In the genomic region with DNA sequence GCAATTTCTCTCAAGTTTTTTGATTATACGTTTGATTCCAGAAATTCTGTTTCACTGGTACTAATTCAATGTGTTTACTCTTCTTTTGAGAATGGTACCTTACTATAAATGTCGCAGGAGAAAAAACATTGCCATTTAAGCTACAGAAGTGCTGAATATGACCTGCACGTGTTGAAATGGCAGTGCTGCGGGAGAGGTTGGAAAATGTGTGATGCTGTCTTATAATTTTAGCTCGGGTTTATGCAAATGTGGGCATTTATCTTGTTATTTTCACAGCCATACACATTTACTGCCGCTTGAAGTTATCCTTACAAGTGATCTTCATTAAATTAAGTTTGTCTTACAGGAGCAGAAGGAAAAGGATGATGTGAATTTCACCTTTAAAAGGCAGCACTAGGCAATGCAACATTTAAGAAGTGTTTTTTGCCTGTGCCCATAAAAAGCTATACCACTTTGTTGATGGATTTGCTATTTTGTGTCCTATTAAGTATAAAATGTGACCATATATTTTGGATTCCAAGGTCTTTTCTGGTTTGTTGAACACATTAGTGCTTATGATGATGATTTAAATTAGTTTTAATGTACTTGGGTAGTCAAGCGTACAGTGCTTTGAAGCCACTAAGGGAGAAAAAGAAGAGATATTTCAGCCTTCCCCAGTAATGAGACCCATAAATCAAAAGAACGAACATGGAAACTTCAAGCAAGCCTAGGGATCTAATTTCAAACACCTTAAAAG, we compare ENCODE assay signal across 19 cellular contexts.
DNase-seq lines count a peak whose midpoint lies in the region; ATAC-seq and TF ChIP-seq lines count a peak whose summit lies in the region.
"Had no signal": no experiment of that assay in that cellular context is flagged by ENCODE, and none has a peak within 500 bp of the region (broad histone marks: within the 10 kb centered on the region; RNA-seq: fewer than 3 reads in every experiment).

No MANE protein-coding gene starts in this region.

- no peaks in the 10 kb centered on the region for H3K27me3 ChIP-seq in thoracic aorta (replicated peaks; ENCODE audit: insufficient read depth)
- H3K27me3 ChIP-seq: brain microvascular endothelial cell, tibial nerve had no signal

- TF ChIP-seq CTCF in thoracic aorta (IDR thresholded peaks at IDR 0.05): no peak

- no peaks in the 10 kb centered on the region for H3K27me3 Mint-ChIP-seq in activated naive CD4-positive, alpha-beta T cell treated with anti-CD3 and anti-CD28 coated beads, Interleukin-2, amount 10 ng/mL, durations not matched to agents 7 days and 5 days

- H3K27ac Mint-ChIP-seq in activated naive CD4-positive, alpha-beta T cell treated with anti-CD3 and anti-CD28 coated beads, Interleukin-2, amount 10 ng/mL, durations not matched to agents 7 days and 5 days: no peak overlapping the region
- H3K27ac Mint-ChIP-seq: activated naive CD4-positive, alpha-beta T cell treated with anti-CD3 and anti-CD28 coated beads, Interleukin-2, amount 50 U/mL, for 24 hours; CD4-positive, CD25-positive, alpha-beta regulatory T cell had no signal

- H3K9me3 Mint-ChIP-seq in activated naive CD4-positive, alpha-beta T cell treated with anti-CD3 and anti-CD28 coated beads, Interleukin-2, amount 10 ng/mL, durations not matched to agents 7 days and 5 days: no peaks in the 10 kb centered on the region
- H3K9me3 Mint-ChIP-seq: activated naive CD4-positive, alpha-beta T cell treated with anti-CD3 and anti-CD28 coated beads, Interleukin-2, amount 50 U/mL, for 24 hours had no signal

- CTCF ChIA-PET in activated naive CD4-positive, alpha-beta T cell treated with anti-CD3 and anti-CD28 coated beads, Interleukin-2, amount 10 ng/mL, durations not matched to agents 7 days and 5 days (lab: Charles Lee): interaction anchor here (1.2 kb wide), 1 partner anchor 314 kb away, joined by 3 read pairs; no protein-coding TSS in a partner anchor

- no peaks in the 10 kb centered on the region for H3K9me3 ChIP-seq in mesodermal cell (ENCODE audit: control insufficient read depth, low read length)
- H3K9me3 ChIP-seq in thoracic aorta: no peaks in the 10 kb centered on the region
- H3K9me3 ChIP-seq: tibial nerve had no signal

- H3K36me3 ChIP-seq in mesodermal cell (ENCODE audit: control insufficient read depth, insufficient read depth, low read length) (no peaks in the 10 kb centered on the region), thoracic aorta (no peaks in the 10 kb centered on the region)
- H3K36me3 ChIP-seq: brain microvascular endothelial cell, tibial nerve had no signal

- H3K4me1 ChIP-seq in mesodermal cell (ENCODE audit: control insufficient read depth, insufficient read depth, low read length, poor library complexity, severe bottlenecking) (peaks cover 15% of the 10 kb centered on the region), thoracic aorta (ENCODE audit: control insufficient read depth in 1 of 2, low read depth in 2 of 2) (peaks cover 5 to 26% of the 10 kb centered on the region in 2 donors)
- H3K4me1 ChIP-seq: tibial nerve had no signal

- no peaks in the 10 kb centered on the region for H3K36me3 Mint-ChIP-seq in activated naive CD4-positive, alpha-beta T cell treated with anti-CD3 and anti-CD28 coated beads, Interleukin-2, amount 10 ng/mL, durations not matched to agents 7 days and 5 days
- H3K36me3 Mint-ChIP-seq: activated naive CD4-positive, alpha-beta T cell treated with anti-CD3 and anti-CD28 coated beads, Interleukin-2, amount 50 U/mL, for 24 hours; CD4-positive, CD25-positive, alpha-beta regulatory T cell had no signal

- peak overlapping the region; percentile 80 for H3K27ac ChIP-seq in mesodermal cell (ENCODE audit: low read depth, low read length, severe bottlenecking)
- peak overlapping the region; percentile 79 to 87 for H3K27ac ChIP-seq in thoracic aorta
- H3K27ac ChIP-seq: tibial nerve had no signal

- DNase-seq in NCI-H2107 treated with DMSO at 0.1 percent for 48 hours (lab: John Stamatoyannopoulos, UW; ENCODE audit: unreplicated experiment) (peak; percentile 31), NCI-H2107 (lab: John Stamatoyannopoulos, UW) (no peak), NCI-H446 treated with DMSO at 0.1 percent for 48 hours (lab: John Stamatoyannopoulos, UW) (peak; percentile 78), thoracic aorta (ENCODE audit: low spot score) (no peak), DMS114 treated with DMSO at 0.1 percent for 48 hours (lab: John Stamatoyannopoulos, UW; ENCODE audit: unreplicated experiment) (no peak)
- no peak for DNase-seq in activated naive CD4-positive, alpha-beta T cell treated with anti-CD3 and anti-CD28 coated beads, Interleukin-2, amount 10 ng/mL, durations not matched to agents 7 days and 5 days
- DNase-seq: activated CD4-positive, alpha-beta T cell treated with anti-CD3 and anti-CD28 coated beads, Interleukin-2, amount 50 U/mL, for 1 hour; brain microvascular endothelial cell; CD4-positive, CD25-positive, alpha-beta regulatory T cell; hypothalamus; kidney glomerular epithelial cell; occipital lobe; OCI-M1; small intestine; SW 1271 had no signal

- H3K4me1 Mint-ChIP-seq in activated naive CD4-positive, alpha-beta T cell treated with anti-CD3 and anti-CD28 coated beads, Interleukin-2, amount 10 ng/mL, durations not matched to agents 7 days and 5 days: no peaks in the 10 kb centered on the region
- H3K4me1 Mint-ChIP-seq: activated naive CD4-positive, alpha-beta T cell treated with anti-CD3 and anti-CD28 coated beads, Interleukin-2, amount 50 U/mL, for 24 hours; CD4-positive, CD25-positive, alpha-beta regulatory T cell had no signal

- 87 to 96% methylated on average over 4 to 6 of the region's 8 CpGs for WGBS in mesodermal cell (ENCODE audit: insufficient coverage in 2 of 2), 2 experiments

- H3K4me3 Mint-ChIP-seq in activated naive CD4-positive, alpha-beta T cell treated with anti-CD3 and anti-CD28 coated beads, Interleukin-2, amount 10 ng/mL, durations not matched to agents 7 days and 5 days: no peak overlapping the region
- H3K4me3 Mint-ChIP-seq: activated naive CD4-positive, alpha-beta T cell treated with anti-CD3 and anti-CD28 coated beads, Interleukin-2, amount 50 U/mL, for 24 hours; CD4-positive, CD25-positive, alpha-beta regulatory T cell had no signal

- ATAC-seq in thoracic aorta (ENCODE audit: insufficient number of reproducible peaks, low FRiP score, low read depth) (no peak), GM21423 (IDR thresholded peaks at IDR 0.05; ENCODE audit: unreplicated experiment) (no peak)

- H3K4me3 ChIP-seq in mesodermal cell (ENCODE audit: extremely low read depth, insufficient read depth, low read length, poor library complexity, severe bottlenecking): no peak overlapping the region
- no peak overlapping the region for H3K4me3 ChIP-seq in thoracic aorta
- H3K4me3 ChIP-seq: tibial nerve had no signal

Comparison
In these comparisons a context has a peak if more than half of its experiments do, and no peak if none do; other contexts are left out.
1. DNase-seq: peak in NCI-H2107 treated with DMSO at 0.1 percent for 48 hours (single experiment) and NCI-H446 treated with DMSO at 0.1 percent for 48 hours (single experiment); none in NCI-H2107 (single experiment), thoracic aorta (single experiment), DMS114 treated with DMSO at 0.1 percent for 48 hours (single experiment) and activated naive CD4-positive, alpha-beta T cell treated with anti-CD3 and anti-CD28 coated beads, Interleukin-2, amount 10 ng/mL, durations not matched to agents 7 days and 5 days (single experiment).